ENCODE assay signal across 10 cellular contexts in genomic region chr14:77111021-77111420, GRCh38. TPM values are rescaled to one million over a fixed set of nuclear protein-coding genes. Genes with fewer than 3 reads are reported as not detected.
DNase-seq lines count a peak whose midpoint lies in the region; ATAC-seq and TF ChIP-seq lines count a peak whose summit lies in the region.
"Had no signal": no experiment of that assay in that cellular context is flagged by ENCODE, and none has a peak within 500 bp of the region (broad histone marks: within the 10 kb centered on the region; RNA-seq: fewer than 3 reads in every experiment).

No MANE protein-coding gene starts in this region.

- peak overlapping the region; percentile 75 for H3K56ac ChIP-seq in mesendoderm (ENCODE audit: low read length)

- ATAC-seq in esophagus mucosa = peak; percentile 92
- no peak for ATAC-seq in GM18498 (IDR thresholded peaks at IDR 0.05; ENCODE audit: unreplicated experiment)
- no peak for ATAC-seq in GM18502 (IDR thresholded peaks at IDR 0.05; ENCODE audit: poor library complexity, unreplicated experiment)

- H3K4ac ChIP-seq in mesendoderm (ENCODE audit: low read depth, low read length) = no peak overlapping the region

- H2BK5ac ChIP-seq in mesendoderm (ENCODE audit: low read length) = no peak overlapping the region

- no peak overlapping the region for H3K4me2 ChIP-seq in mesendoderm (ENCODE audit: low read length)

- no peaks in the 10 kb centered on the region for H3K4me1 ChIP-seq in mesendoderm (ENCODE audit: control insufficient read depth, low read depth, low read length)

- H4K8ac ChIP-seq in mesendoderm (ENCODE audit: low read depth, low read length) = no peak overlapping the region

- H3K18ac ChIP-seq in mesendoderm (ENCODE audit: low read length) = peak overlapping the region; percentile 56

- H3K27me3 ChIP-seq in mesendoderm (ENCODE audit: insufficient read depth, low read length, poor library complexity) = no peaks in the 10 kb centered on the region
- H3K27me3 ChIP-seq: SJCRH30 had no signal

- no peak overlapping the region for H2BK120ac ChIP-seq in mesendoderm (ENCODE audit: low read depth, low read length)

- H2BK15ac ChIP-seq in mesendoderm (replicated peaks; ENCODE audit: low read depth) = no peak overlapping the region

- no peak overlapping the region for H4K5ac ChIP-seq in mesendoderm (ENCODE audit: low read length)

- peaks cover 86% of the 10 kb centered on the region for H3K36me3 ChIP-seq in SK-N-MC (ENCODE audit: insufficient read depth, low read length)
- H3K36me3 ChIP-seq in mesendoderm (ENCODE audit: control insufficient read depth, insufficient read depth, low read length) = peaks cover 4% of the 10 kb centered on the region

- no peak overlapping the region for H2AK5ac ChIP-seq in mesendoderm (ENCODE audit: low read length)

- H3K23ac ChIP-seq in mesendoderm (ENCODE audit: low read length) = no peak overlapping the region

- H3K9me3 ChIP-seq in SK-N-MC (ENCODE audit: low read depth, low read length) = no peaks in the 10 kb centered on the region
- H3K9me3 ChIP-seq: SJCRH30 had no signal

- H3K79me1 ChIP-seq in mesendoderm (ENCODE audit: low read length) = no peaks in the 10 kb centered on the region

- H3K9ac ChIP-seq in SK-N-MC (ENCODE audit: insufficient read length) = peak overlapping the region; percentile 68
- peak overlapping the region; percentile 44 for H3K9ac ChIP-seq in mesendoderm (ENCODE audit: low read length)

- H3K27ac ChIP-seq in SK-N-MC = peak overlapping the region; percentile 96
- peak overlapping the region; percentile 90 for H3K27ac ChIP-seq in mesendoderm (ENCODE audit: low read depth, low read length)
- peak overlapping the region; percentile 75 for H3K27ac ChIP-seq in temporal lobe (ENCODE audit: low read depth, low read length)
- H3K27ac ChIP-seq: SJCRH30 had no signal

- no CpG with 5 or more reads among the region's 5 CpGs for WGBS in mesendoderm (ENCODE audit: extremely low coverage, insufficient coverage, low lambda C conversion rate)

- DNase-seq in SK-N-MC (ENCODE audit: low read depth, low spot score) (no peak), mesendoderm (peak; percentile 95), GM20000 (ENCODE audit: low spot score) (no peak), NOMO-1 treated with DMSO at 0.1 percent for 48 hours (lab: John Stamatoyannopoulos, UW; ENCODE audit: unreplicated experiment) (no peak)
- DNase-seq: SJCRH30 had no signal

- H3K4me3 ChIP-seq in SK-N-MC (peak overlapping the region; percentile 29), mesendoderm (ENCODE audit: low read length) (no peak overlapping the region)
- H3K4me3 ChIP-seq: SJCRH30 had no signal

- no peaks in the 10 kb centered on the region for H3K79me2 ChIP-seq in mesendoderm (ENCODE audit: control insufficient read depth, insufficient read depth, low read length)

- no peak for TF ChIP-seq CTCF in GM20000 (IDR thresholded peaks at IDR 0.05; ENCODE audit: extremely low read depth, missing control alignments)

RNA-seq across cellular contexts. Expression of gene CIPC, which starts 13.0 kb away (rescaled TPM):
- total RNA-seq in esophagus mucosa = 19.7 TPM
- polyA plus RNA-seq in mesendoderm (2013, experiment 1 of 2) = 12.6 TPM
- polyA plus RNA-seq in mesendoderm (2013, experiment 2 of 2) = 13.2 TPM
- total RNA-seq in temporal lobe = 34.9 TPM

RNA-seq across cellular contexts. Expression of gene ZDHHC22, which starts 30.6 kb away (rescaled TPM):
- total RNA-seq in esophagus mucosa (not detected), temporal lobe (9.8 TPM)
- 9.1 TPM for polyA plus RNA-seq in mesendoderm (2013, experiment 1 of 2)
- 10.0 TPM for polyA plus RNA-seq in mesendoderm (2013, experiment 2 of 2)
- total RNA-seq: activated CD8-positive, alpha-beta memory T cell treated with anti-CD3 and anti-CD28 coated beads for 36 hours had no signal

Comparison
In these comparisons a context has a peak if more than half of its experiments do, and no peak if none do; other contexts are left out.
1. RNA of gene ZDHHC22, which starts 30.6 kb away (total RNA-seq): 9.8 TPM in temporal lobe (single experiment); not detected in esophagus mucosa (single experiment); every median in the first group is over 10 times any median in the second.
2. Peak in every context shown above with its lines, with median percentiles within 50 percentile points of each other: H3K27ac ChIP-seq.